In genomic region chr6:33768644-33769120, GRCh38 we compare ENCODE assay signal across 8 cellular contexts. TPM values are rescaled to one million over a fixed set of nuclear protein-coding genes. Genes with fewer than 3 reads are reported as not detected.
DNase-seq lines count a peak whose midpoint lies in the region; ATAC-seq and TF ChIP-seq lines count a peak whose summit lies in the region.

No MANE protein-coding gene starts in this region.

- no peak for ATAC-seq in HG03045 (IDR thresholded peaks at IDR 0.05; ENCODE audit: unreplicated experiment)

- no peak for TF ChIP-seq EP300 in suprapubic skin (IDR thresholded peaks at IDR 0.05)

- peak; percentile 95 for TF ChIP-seq CTCF in fibroblast of villous mesenchyme (IDR thresholded peaks at IDR 0.05; ENCODE audit: insufficient read depth, low read depth, low read length)
- peak; percentile 49 to 82 for TF ChIP-seq CTCF in suprapubic skin (IDR thresholded peaks at IDR 0.05)

- no peaks in the 10 kb centered on the region for H3K9me3 ChIP-seq in suprapubic skin

- TF ChIP-seq POLR2A in suprapubic skin (IDR thresholded peaks at IDR 0.05) = no peak

- H3K27me3 ChIP-seq in suprapubic skin = no peaks in the 10 kb centered on the region

- peaks cover 17% of the 10 kb centered on the region for H3K36me3 ChIP-seq in suprapubic skin

- WGBS in suprapubic skin = 31% methylated on average over 7 of the region's 7 CpGs

- H3K4me3 ChIP-seq in fibroblast of villous mesenchyme (ENCODE audit: low read depth, low read length) (no peak overlapping the region), suprapubic skin (no peak overlapping the region)

- peaks cover 47% of the 10 kb centered on the region for H3K4me1 ChIP-seq in suprapubic skin

- no peak overlapping the region for H3K27ac ChIP-seq in suprapubic skin

- DNase-seq in DMS114 treated with DMSO at 0.1 percent for 48 hours (lab: John Stamatoyannopoulos, UW; ENCODE audit: unreplicated experiment) (peak; percentile 59), HT1080 (ENCODE audit: low read depth) (peak; percentile 66), RPMI7951 (ENCODE audit: low read depth) (peak; percentile 77), fibroblast of villous mesenchyme (ENCODE audit: low read depth) (peak; percentile 84), nucleus accumbens (lab: John Stamatoyannopoulos, UW) (peak in 45 of 56 donors; percentile 7 to 81 (median 42)), suprapubic skin (ENCODE audit: low spot score in 2 of 2) (peak; percentile 86 to 89)
- DNase-seq in activated T-helper 1 cell treated with anti-CD3 and anti-CD28 coated beads, Interleukin-2, amount 50 U/mL, for 16 hours (ENCODE audit: low read depth in 1 of 2, low spot score in 1 of 2) = peak; percentile 48 to 52

RNA-seq across cellular contexts. Expression of gene LEMD2, which starts 20.2 kb away (rescaled TPM):
- total RNA-seq in HT1080 (2014; rRNA removed; shearing (Covaris generic)) = 33.8 and 39.7 TPM in 2 replicates
- polyA plus RNA-seq in HT1080 (2015; cell fraction: cytosol; rRNA removed) = 42.7 and 44.1 TPM in 2 replicates
- 98.5 and 119 TPM in 2 replicates for polyA plus RNA-seq in HT1080 (2015; cell fraction: nucleus; rRNA removed)
- total RNA-seq in RPMI7951 (2014; rRNA removed; shearing (Covaris generic)) = 34.1 and 46.9 TPM in 2 replicates
- total RNA-seq in fibroblast of villous mesenchyme = 59.2 and 59.6 TPM in 2 replicates
- 10 to 100 TPM; 44.3 to 99.2 (median 55.6) TPM for total RNA-seq in suprapubic skin

RNA-seq across cellular contexts. Expression of gene IP6K3, which starts 22.0 kb away (rescaled TPM):
- total RNA-seq in HT1080 (2014; rRNA removed; shearing (Covaris generic)) = not detected in 2 replicates
- polyA plus RNA-seq in HT1080 (2015; cell fraction: cytosol; rRNA removed) = 0.05 TPM in 1 of 2 replicates, not detected in the other
- not detected in 2 replicates for polyA plus RNA-seq in HT1080 (2015; cell fraction: nucleus; rRNA removed)
- total RNA-seq in RPMI7951 (2014; rRNA removed; shearing (Covaris generic)) = 0.36 and 1.1 TPM in 2 replicates
- 2.6 and 6.0 TPM in 2 replicates for total RNA-seq in fibroblast of villous mesenchyme
- under 1 TPM in 2 of 4 donors, not detected in 2; 0.51 to 0.83 TPM for total RNA-seq in suprapubic skin

RNA-seq across cellular contexts. Expression of gene MLN, which starts 35.1 kb away (rescaled TPM):
- total RNA-seq in HT1080 (2014; rRNA removed; shearing (Covaris generic)) = not detected in 2 replicates
- polyA plus RNA-seq in HT1080 (2015; cell fraction: cytosol; rRNA removed) = not detected in 2 replicates
- not detected in 2 replicates for polyA plus RNA-seq in HT1080 (2015; cell fraction: nucleus; rRNA removed)
- not detected in 2 replicates for total RNA-seq in RPMI7951 (2014; rRNA removed; shearing (Covaris generic))
- total RNA-seq in fibroblast of villous mesenchyme (not detected in 2 replicates), suprapubic skin (not detected)

RNA-seq across cellular contexts. Expression of gene UQCC2, which starts 57.2 kb away (rescaled TPM):
- 29.8 and 55.8 TPM in 2 replicates for total RNA-seq in HT1080 (2014; rRNA removed; shearing (Covaris generic))
- 32.2 and 45.8 TPM in 2 replicates for polyA plus RNA-seq in HT1080 (2015; cell fraction: cytosol; rRNA removed)
- polyA plus RNA-seq in HT1080 (2015; cell fraction: nucleus; rRNA removed) = 26.9 and 37.1 TPM in 2 replicates
- 58.2 and 66.4 TPM in 2 replicates for total RNA-seq in RPMI7951 (2014; rRNA removed; shearing (Covaris generic))
- total RNA-seq in fibroblast of villous mesenchyme = 23.8 and 24.6 TPM in 2 replicates
- total RNA-seq in suprapubic skin = 10 to 100 TPM; 11.3 to 39.4 (median 21.7) TPM
